In genomic region chr9:124032247-124032646, GRCh38 we compare ENCODE assay signal across 1 cellular context.
TF ChIP-seq lines count a peak whose summit lies in the region.

No MANE protein-coding gene starts in this region.

TF ChIP-seq in H1, 55 proteins besides CTCF, POLR2A, EP300 and RAD21:
- TF ChIP-seq SUZ12 (IDR thresholded peaks at IDR 0.05; ENCODE audit: low read length) (no peak; the same call in 1 of the 2 replicates), TEAD4 (IDR thresholded peaks at IDR 0.05; ENCODE audit: low read depth, low read length) (no peak), EZH2 (IDR thresholded peaks at IDR 0.05; ENCODE audit: low read depth, low read length, severe bottlenecking) (peak; percentile 37), RBBP5 (IDR thresholded peaks at IDR 0.05; ENCODE audit: borderline replicate concordance, low read depth, low read length) (0 out of 2 replicates have a peak, but pooled peaks have one; percentile 37), CREB1 (IDR thresholded peaks at IDR 0.05) (peak; percentile 48), ASH2L (IDR thresholded peaks at IDR 0.05; ENCODE audit: low read length) (peak; percentile 51)
TF ChIP-seq in H1: peak in this region for 4.
